1 cellular context compared by ENCODE assay signal in genomic region chr3:168096210-168096795, GRCh38.
TF ChIP-seq lines count a peak whose summit lies in the region.

No MANE protein-coding gene starts in this region.

TF ChIP-seq in HepG2, 621 proteins besides CTCF, POLR2A, EP300 and RAD21 (continued from another document and continues in another):
- TF ChIP-seq ZSCAN21 (CRISPR knock-in tag; IDR thresholded peaks at IDR 0.05; ENCODE audit: borderline replicate concordance), result 0 out of 2 replicates have a peak, but pooled peaks have one; percentile 26
- no peak for TF ChIP-seq FLYWCH1 (CRISPR knock-in tag; IDR thresholded peaks at IDR 0.05)
- TF ChIP-seq THAP11 (CRISPR knock-in tag; IDR thresholded peaks at IDR 0.05), result peak; percentile 5; the same call in 1 of the 2 replicates
- TF ChIP-seq, protein P1, sequence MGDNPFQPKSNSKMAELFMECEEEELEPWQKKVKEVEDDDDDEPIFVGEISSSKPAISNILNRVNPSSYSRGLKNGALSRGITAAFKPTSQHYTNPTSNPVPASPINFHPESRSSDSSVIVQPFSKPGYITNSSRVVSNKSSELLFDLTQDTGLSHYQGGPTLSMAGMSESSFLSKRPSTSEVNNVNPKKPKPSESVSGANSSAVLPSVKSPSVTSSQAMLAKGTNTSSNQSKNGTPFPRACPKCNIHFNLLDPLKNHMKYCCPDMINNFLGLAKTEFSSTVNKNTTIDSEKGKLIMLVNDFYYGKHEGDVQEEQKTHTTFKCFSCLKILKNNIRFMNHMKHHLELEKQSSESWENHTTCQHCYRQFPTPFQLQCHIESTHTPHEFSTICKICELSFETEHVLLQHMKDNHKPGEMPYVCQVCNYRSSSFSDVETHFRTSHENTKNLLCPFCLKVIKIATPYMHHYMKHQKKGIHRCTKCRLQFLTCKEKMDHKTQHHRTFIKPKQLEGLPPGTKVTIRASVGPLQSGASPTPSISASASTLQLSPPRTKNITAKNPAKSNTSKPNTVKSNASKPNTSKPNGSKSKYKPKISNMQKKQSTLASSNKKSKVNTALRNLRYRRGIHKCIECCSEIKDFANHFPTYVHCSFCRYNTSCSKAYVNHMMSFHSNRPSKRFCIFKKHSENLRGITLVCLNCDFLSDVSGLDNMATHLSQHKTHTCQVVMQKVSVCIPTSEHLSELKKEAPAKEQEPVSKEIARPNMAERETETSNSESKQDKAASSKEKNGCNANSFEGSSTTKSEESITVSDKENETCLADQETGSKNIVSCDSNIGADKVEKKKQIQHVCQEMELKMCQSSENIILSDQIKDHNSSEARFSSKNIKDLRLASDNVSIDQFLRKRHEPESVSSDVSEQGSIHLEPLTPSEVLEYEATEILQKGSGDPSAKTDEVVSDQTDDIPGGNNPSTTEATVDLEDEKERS (CRISPR knock-in tag; IDR thresholded peaks at IDR 0.05), result no peak
- TF ChIP-seq ZNF383 (CRISPR knock-in tag; IDR thresholded peaks at IDR 0.05; ENCODE audit: borderline replicate concordance), result no peak
- TF ChIP-seq NFE2L1 (CRISPR knock-in tag; IDR thresholded peaks at IDR 0.05; ENCODE audit: borderline replicate concordance), result no peak
- TF ChIP-seq CEBPZ (IDR thresholded peaks at IDR 0.05; ENCODE audit: low read length), result no peak
- no peak for TF ChIP-seq ZKSCAN8 (CRISPR knock-in tag; IDR thresholded peaks at IDR 0.05; ENCODE audit: borderline replicate concordance)
- TF ChIP-seq, protein P2, sequence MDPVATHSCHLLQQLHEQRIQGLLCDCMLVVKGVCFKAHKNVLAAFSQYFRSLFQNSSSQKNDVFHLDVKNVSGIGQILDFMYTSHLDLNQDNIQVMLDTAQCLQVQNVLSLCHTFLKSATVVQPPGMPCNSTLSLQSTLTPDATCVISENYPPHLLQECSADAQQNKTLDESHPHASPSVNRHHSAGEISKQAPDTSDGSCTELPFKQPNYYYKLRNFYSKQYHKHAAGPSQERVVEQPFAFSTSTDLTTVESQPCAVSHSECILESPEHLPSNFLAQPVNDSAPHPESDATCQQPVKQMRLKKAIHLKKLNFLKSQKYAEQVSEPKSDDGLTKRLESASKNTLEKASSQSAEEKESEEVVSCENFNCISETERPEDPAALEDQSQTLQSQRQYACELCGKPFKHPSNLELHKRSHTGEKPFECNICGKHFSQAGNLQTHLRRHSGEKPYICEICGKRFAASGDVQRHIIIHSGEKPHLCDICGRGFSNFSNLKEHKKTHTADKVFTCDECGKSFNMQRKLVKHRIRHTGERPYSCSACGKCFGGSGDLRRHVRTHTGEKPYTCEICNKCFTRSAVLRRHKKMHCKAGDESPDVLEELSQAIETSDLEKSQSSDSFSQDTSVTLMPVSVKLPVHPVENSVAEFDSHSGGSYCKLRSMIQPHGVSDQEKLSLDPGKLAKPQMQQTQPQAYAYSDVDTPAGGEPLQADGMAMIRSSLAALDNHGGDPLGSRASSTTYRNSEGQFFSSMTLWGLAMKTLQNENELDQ (CRISPR knock-in tag; IDR thresholded peaks at IDR 0.05; ENCODE audit: borderline replicate concordance), result no peak
- peak; percentile 28 for TF ChIP-seq ASH2L (IDR thresholded peaks at IDR 0.05; ENCODE audit: insufficient read length, low read depth, low read length)
- 0 out of 2 replicates have a peak, but pooled peaks have one; percentile 38 for TF ChIP-seq ZNF546 (CRISPR knock-in tag; conservative IDR thresholded peaks at IDR 0.05)
- no peak for TF ChIP-seq ZNF367 (CRISPR knock-in tag; IDR thresholded peaks at IDR 0.05; ENCODE audit: borderline replicate concordance)
- TF ChIP-seq, protein P3, sequence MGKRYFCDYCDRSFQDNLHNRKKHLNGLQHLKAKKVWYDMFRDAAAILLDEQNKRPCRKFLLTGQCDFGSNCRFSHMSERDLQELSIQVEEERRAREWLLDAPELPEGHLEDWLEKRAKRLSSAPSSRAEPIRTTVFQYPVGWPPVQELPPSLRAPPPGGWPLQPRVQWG (CRISPR knock-in tag; IDR thresholded peaks at IDR 0.05; ENCODE audit: borderline replicate concordance, low read depth), result no peak
- TF ChIP-seq STAT5B (CRISPR knock-in tag; IDR thresholded peaks at IDR 0.05), result no peak
- TF ChIP-seq ZNF770 (CRISPR knock-in tag; IDR thresholded peaks at IDR 0.05), result peak; percentile 51; the same call in 1 of the 2 replicates
- TF ChIP-seq TBL1XR1 (IDR thresholded peaks at IDR 0.05; ENCODE audit: borderline replicate concordance, low read length, partially characterized antibody), result no peak
- TF ChIP-seq, protein P4, sequence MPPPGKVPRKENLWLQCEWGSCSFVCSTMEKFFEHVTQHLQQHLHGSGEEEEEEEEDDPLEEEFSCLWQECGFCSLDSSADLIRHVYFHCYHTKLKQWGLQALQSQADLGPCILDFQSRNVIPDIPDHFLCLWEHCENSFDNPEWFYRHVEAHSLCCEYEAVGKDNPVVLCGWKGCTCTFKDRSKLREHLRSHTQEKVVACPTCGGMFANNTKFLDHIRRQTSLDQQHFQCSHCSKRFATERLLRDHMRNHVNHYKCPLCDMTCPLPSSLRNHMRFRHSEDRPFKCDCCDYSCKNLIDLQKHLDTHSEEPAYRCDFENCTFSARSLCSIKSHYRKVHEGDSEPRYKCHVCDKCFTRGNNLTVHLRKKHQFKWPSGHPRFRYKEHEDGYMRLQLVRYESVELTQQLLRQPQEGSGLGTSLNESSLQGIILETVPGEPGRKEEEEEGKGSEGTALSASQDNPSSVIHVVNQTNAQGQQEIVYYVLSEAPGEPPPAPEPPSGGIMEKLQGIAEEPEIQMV (CRISPR knock-in tag; IDR thresholded peaks at IDR 0.05; ENCODE audit: low read depth), result no peak
- no peak; the same call in 1 of the 2 replicates for TF ChIP-seq ZBTB20 (CRISPR knock-in tag; IDR thresholded peaks at IDR 0.05; ENCODE audit: borderline replicate concordance, low read depth)
- TF ChIP-seq MTF2 (CRISPR knock-in tag; IDR thresholded peaks at IDR 0.05; ENCODE audit: borderline replicate concordance), result 0 out of 2 replicates have a peak, but pooled peaks have one; percentile 69
- TF ChIP-seq ZNF777 (CRISPR knock-in tag; IDR thresholded peaks at IDR 0.05), result no peak; the same call in 1 of the 2 replicates
- no peak for TF ChIP-seq ZNF382 (CRISPR knock-in tag; IDR thresholded peaks at IDR 0.05; ENCODE audit: borderline replicate concordance)
- TF ChIP-seq HCFC1 (IDR thresholded peaks at IDR 0.05; ENCODE audit: low read depth, low read length), result no peak
- peak; percentile 80; the same call in 1 of the 2 replicates for TF ChIP-seq KLF6 (CRISPR knock-in tag; IDR thresholded peaks at IDR 0.05)
- TF ChIP-seq PBX3 (CRISPR knock-in tag; IDR thresholded peaks at IDR 0.05; ENCODE audit: borderline replicate concordance), result 0 out of 2 replicates have a peak, but pooled peaks have one; percentile 11
- TF ChIP-seq, protein P5, sequence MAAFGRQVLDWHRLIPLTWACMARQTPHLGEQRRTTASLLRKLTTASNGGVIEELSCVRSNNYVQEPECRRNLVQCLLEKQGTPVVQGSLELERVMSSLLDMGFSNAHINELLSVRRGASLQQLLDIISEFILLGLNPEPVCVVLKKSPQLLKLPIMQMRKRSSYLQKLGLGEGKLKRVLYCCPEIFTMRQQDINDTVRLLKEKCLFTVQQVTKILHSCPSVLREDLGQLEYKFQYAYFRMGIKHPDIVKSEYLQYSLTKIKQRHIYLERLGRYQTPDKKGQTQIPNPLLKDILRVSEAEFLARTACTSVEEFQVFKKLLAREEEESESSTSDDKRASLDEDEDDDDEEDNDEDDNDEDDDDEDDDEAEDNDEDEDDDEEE (CRISPR knock-in tag; IDR thresholded peaks at IDR 0.05), result no peak; the same call in 1 of the 2 replicates
- TF ChIP-seq CSRNP2 (CRISPR knock-in tag; conservative IDR thresholded peaks at IDR 0.05; ENCODE audit: low read depth), result no peak
- no peak for TF ChIP-seq SOX13 (IDR thresholded peaks at IDR 0.05)
- TF ChIP-seq SOX13 (CRISPR knock-in tag; conservative IDR thresholded peaks at IDR 0.05 in 1 of 2, IDR thresholded peaks at IDR 0.05 in 1 of 2), result no peak; a peak in 1 of 4 replicates
- TF ChIP-seq RXRA (CRISPR knock-in tag; IDR thresholded peaks at IDR 0.05), result no peak; the same call in 1 of the 2 replicates
- TF ChIP-seq ZNF232 (CRISPR knock-in tag; IDR thresholded peaks at IDR 0.05; ENCODE audit: borderline replicate concordance), result 0 out of 2 replicates have a peak, but pooled peaks have one; percentile 10
- TF ChIP-seq, protein P6, sequence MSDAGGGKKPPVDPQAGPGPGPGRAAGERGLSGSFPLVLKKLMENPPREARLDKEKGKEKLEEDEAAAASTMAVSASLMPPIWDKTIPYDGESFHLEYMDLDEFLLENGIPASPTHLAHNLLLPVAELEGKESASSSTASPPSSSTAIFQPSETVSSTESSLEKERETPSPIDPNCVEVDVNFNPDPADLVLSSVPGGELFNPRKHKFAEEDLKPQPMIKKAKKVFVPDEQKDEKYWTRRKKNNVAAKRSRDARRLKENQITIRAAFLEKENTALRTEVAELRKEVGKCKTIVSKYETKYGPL (CRISPR knock-in tag; IDR thresholded peaks at IDR 0.05), result no peak
